ENCODE assay signal across 8 cellular contexts in genomic region chr11:126355324-126355925, GRCh38. TPM values are rescaled to one million over a fixed set of nuclear protein-coding genes. Genes with fewer than 3 reads are reported as not detected.
A peak's percentile ranks its signal among the peaks of the same experiment; 100 is the strongest.
DNase-seq lines count a peak whose midpoint lies in the region; ATAC-seq and TF ChIP-seq lines count a peak whose summit lies in the region.

TSS of gene ST3GAL4 (plus strand) at chr11:126355686. CDS start at chr11:126406156, 50,470 bp downstream.

- H3K9me3 ChIP-seq in duodenal mucosa (ENCODE audit: control insufficient read depth in 1 of 2, low read length in 2 of 2) (no peaks in the 10 kb centered on the region), lower lobe of right lung (no peaks in the 10 kb centered on the region)

- intact Hi-C loops in lower lobe of right lung (cut with DNase I) = no loop called here

- no peaks in the 10 kb centered on the region for H3K36me3 ChIP-seq in duodenal mucosa (ENCODE audit: control insufficient read depth in 1 of 2, insufficient read depth in 2 of 2, low read length in 2 of 2)
- H3K36me3 ChIP-seq in lower lobe of right lung = no peaks in the 10 kb centered on the region

- no peaks in the 10 kb centered on the region for H3K27me3 ChIP-seq in duodenal mucosa (ENCODE audit: control insufficient read depth in 1 of 2, insufficient read depth in 2 of 2, low read length in 2 of 2)
- H3K27me3 ChIP-seq in lower lobe of right lung (ENCODE audit: low read depth) = no peaks in the 10 kb centered on the region

- TF ChIP-seq CTCF in lower lobe of right lung (IDR thresholded peaks at IDR 0.05) = no peak

- H3K27ac ChIP-seq in duodenal mucosa (ENCODE audit: low read depth, low read length) (peak within 1 kb of the TSS; percentile 56), lower lobe of right lung (peak within 1 kb of the TSS; percentile 76)

- H3K9ac ChIP-seq in duodenal mucosa (ENCODE audit: low read depth in 1 of 2, low read length in 2 of 2) = peak within 1 kb of the TSS; percentile 43 to 60

- peak; percentile 59 for ATAC-seq in HG02943 (IDR thresholded peaks at IDR 0.05; ENCODE audit: low read depth, unreplicated experiment)
- ATAC-seq in lower lobe of right lung = peak; percentile 86 to 87

- peak; percentile 63 for DNase-seq in SKM-1 treated with dmso at 0.1 percent for 144 hours (lab: John Stamatoyannopoulos, UW; ENCODE audit: unreplicated experiment)
- no peak for DNase-seq in SKM-1 (lab: John Stamatoyannopoulos, UW; ENCODE audit: unreplicated experiment)
- DNase-seq in NCI-H345 treated with DMSO at 0.1 percent for 48 hours (lab: John Stamatoyannopoulos, UW; ENCODE audit: unreplicated experiment) = peak; percentile 61
- DNase-seq in activated CD4-positive, alpha-beta T cell treated with anti-CD3 and anti-CD28 coated beads, Interleukin-2, amount 50 U/mL, for 4 hours = peak; percentile 53 to 60
- DNase-seq in lower lobe of right lung = peak; percentile 84
- peak in 2 of 3 donors; percentile 18 to 62 for DNase-seq in stimulated activated CD4-positive, alpha-beta T cell treated with anti-CD3 and anti-CD28 coated beads, TNF-alpha, amount 100 ng/mL, for 1 hour (ENCODE audit: low read depth in 3 of 3, low spot score in 1 of 3)

- peak within 1 kb of the TSS; percentile 74 to 79 for H3K4me3 ChIP-seq in duodenal mucosa (ENCODE audit: low read depth in 1 of 2, low read length in 2 of 2)
- H3K4me3 ChIP-seq in lower lobe of right lung = peak within 1 kb of the TSS; percentile 72

- H3K4me1 ChIP-seq in duodenal mucosa (ENCODE audit: control insufficient read depth in 1 of 2, insufficient read depth in 2 of 2, low read length in 2 of 2) (peaks cover 7 to 20% of the 10 kb centered on the region in 2 donors), lower lobe of right lung (peaks cover 76% of the 10 kb centered on the region)

RNA-seq across cellular contexts. Expression of gene ST3GAL4, which starts in this region (rescaled TPM):
- 26.2 TPM for total RNA-seq in lower lobe of right lung
